In genomic region chr4:30763337-30763736, GRCh38 we compare ENCODE assay signal across 20 cellular contexts. TPM values are rescaled to one million over a fixed set of nuclear protein-coding genes. Genes with fewer than 3 reads are reported as not detected.
DNase-seq lines count a peak whose midpoint lies in the region; ATAC-seq and TF ChIP-seq lines count a peak whose summit lies in the region.
"Had no signal": no experiment of that assay in that cellular context is flagged by ENCODE, and none has a peak within 500 bp of the region (broad histone marks: within the 10 kb centered on the region; RNA-seq: fewer than 3 reads in every experiment).

No MANE protein-coding gene starts in this region.

- H3K4me1 ChIP-seq in DOHH2 (ENCODE audit: control insufficient read depth, low read length) (peaks cover 49% of the 10 kb centered on the region), MM.1S (ENCODE audit: low read length) (peaks cover 10% of the 10 kb centered on the region)
- H3K4me1 ChIP-seq: adrenal gland, upper lobe of right lung had no signal

- H3K4me3 Mint-ChIP-seq in nephron = no peak overlapping the region
- no peak overlapping the region for H3K4me3 Mint-ChIP-seq in activated CD4-positive, alpha-beta T cell treated with anti-CD3 and anti-CD28 coated beads, Interleukin-2, amount 10 ng/mL, durations not matched to agents 7 days and 5 days
- H3K4me3 Mint-ChIP-seq: activated B cell treated with CpG ODN at 0.5 μM for 24 hours; stimulated activated naive CD8-positive, alpha-beta T cell treated with anti-CD3 and anti-CD28 coated beads, Interleukin-15, Interleukin-2, amounts not matched to agents 100 ng/mL and 50 ng/mL, for 24 hours; T-helper 1 cell treated with Interleukin-12 subunit alpha and Interleukin-12 subunit beta and Interleukin-4 antibody, amounts not matched to agents 30 μg/mL and 1 μg/mL, for 36 hours had no signal

- CTCF ChIA-PET in activated CD4-positive, alpha-beta T cell treated with anti-CD3 and anti-CD28 coated beads, Interleukin-2, amount 10 ng/mL, durations not matched to agents 7 days and 5 days (lab: Charles Lee) = no interaction called here
- CTCF ChIA-PET in RWPE1 (lab: Yijun Ruan, JAX) = interaction anchor here (0.6 to 0.7 kb wide), 2 partner anchors 48 to 229 kb away, joined by 3 to 6 read pairs; no protein-coding TSS in a partner anchor

- peak overlapping the region; percentile 63 for H2AFZ ChIP-seq in MM.1S (ENCODE audit: low read length)

- H3K4me2 ChIP-seq in DOHH2 (ENCODE audit: low read length) (peak overlapping the region; percentile 38), MM.1S (ENCODE audit: low read depth, low read length) (peak overlapping the region; percentile 71)

- no peak for ATAC-seq in HG03097 (IDR thresholded peaks at IDR 0.05; ENCODE audit: low FRiP score, unreplicated experiment)
- ATAC-seq: GM12878, upper lobe of right lung had no signal

- H3K9me2 ChIP-seq in DOHH2 (replicated peaks; ENCODE audit: control insufficient read depth, low read length) = no peaks in the 10 kb centered on the region
- no peaks in the 10 kb centered on the region for H3K9me2 ChIP-seq in MM.1S (replicated peaks; ENCODE audit: insufficient read depth, low read length)

- H3K79me2 ChIP-seq in DOHH2 (ENCODE audit: control insufficient read depth, low read length) (no peaks in the 10 kb centered on the region), MM.1S (ENCODE audit: low read length) (no peaks in the 10 kb centered on the region)

- TF ChIP-seq CTCF in DOHH2 (IDR thresholded peaks at IDR 0.05; ENCODE audit: low read depth, low read length, poor library complexity, severe bottlenecking) = no peak
- TF ChIP-seq CTCF in MM.1S (IDR thresholded peaks at IDR 0.05; ENCODE audit: low read length) = no peak
- TF ChIP-seq CTCF in epithelial cell of esophagus (IDR thresholded peaks at IDR 0.05; ENCODE audit: insufficient read depth, low read depth, low read length, missing control alignments) = no peak
- TF ChIP-seq CTCF in nephron (IDR thresholded peaks at IDR 0.05; ENCODE audit: unreplicated experiment in 3 of 3) = no peak
- TF ChIP-seq CTCF in RWPE1 (conservative IDR thresholded peaks at IDR 0.05; ENCODE audit: low read depth) = no peak

- H3K4me3 ChIP-seq in DOHH2 (ENCODE audit: low read length) (peak overlapping the region; percentile 25; the same call in 1 of the 2 replicates), MM.1S (ENCODE audit: low read length) (peak overlapping the region; percentile 36), epithelial cell of esophagus (ENCODE audit: low read length) (no peak overlapping the region)
- H3K4me3 ChIP-seq: adrenal gland, GM12878, upper lobe of right lung had no signal

- H3K27me3 ChIP-seq in DOHH2 (ENCODE audit: control insufficient read depth, low read length) (no peaks in the 10 kb centered on the region), MM.1S (replicated peaks; ENCODE audit: insufficient read depth, low read length) (no peaks in the 10 kb centered on the region)
- H3K27me3 ChIP-seq: adrenal gland, upper lobe of right lung had no signal

- POLR2A ChIA-PET in activated CD4-positive, alpha-beta T cell treated with anti-CD3 and anti-CD28 coated beads, Interleukin-2, amount 10 ng/mL, durations not matched to agents 7 days and 5 days (lab: Charles Lee) = no interaction called here
- POLR2A ChIA-PET in RWPE1 (lab: Yijun Ruan, JAX; ENCODE audit: low non-redundant PET) = no interaction called here

- no peaks in the 10 kb centered on the region for H3K9me3 Mint-ChIP-seq in nephron
- no peaks in the 10 kb centered on the region for H3K9me3 Mint-ChIP-seq in activated CD4-positive, alpha-beta T cell treated with anti-CD3 and anti-CD28 coated beads, Interleukin-2, amount 10 ng/mL, durations not matched to agents 7 days and 5 days
- H3K9me3 Mint-ChIP-seq: activated T-helper 2 cell treated with anti-CD3 and anti-CD28 coated beads, Interferon-gamma antibody, Interleukin-2, Interleukin-4, amounts not matched to agents 10 μg/mL and 5 μg/mL and 100 μg/mL, durations not matched to agents 14 hours and 24 hours and 36 hours; stimulated activated naive CD8-positive, alpha-beta T cell treated with anti-CD3 and anti-CD28 coated beads, Interleukin-15, Interleukin-2, amounts not matched to agents 100 ng/mL and 50 ng/mL, for 24 hours; T-helper 1 cell treated with Interleukin-12 subunit alpha and Interleukin-12 subunit beta and Interleukin-4 antibody, amounts not matched to agents 30 μg/mL and 1 μg/mL, for 36 hours had no signal

- H3K27ac Mint-ChIP-seq in nephron = peak overlapping the region in 2 of 3 experiments; percentile 6 to 41
- no peak overlapping the region for H3K27ac Mint-ChIP-seq in activated CD4-positive, alpha-beta T cell treated with anti-CD3 and anti-CD28 coated beads, Interleukin-2, amount 10 ng/mL, durations not matched to agents 7 days and 5 days
- H3K27ac Mint-ChIP-seq: activated B cell treated with CpG ODN at 0.5 μM for 24 hours; activated T-helper 2 cell treated with anti-CD3 and anti-CD28 coated beads, Interferon-gamma antibody, Interleukin-2, Interleukin-4, amounts not matched to agents 10 μg/mL and 5 μg/mL and 100 μg/mL, durations not matched to agents 14 hours and 24 hours and 36 hours; stimulated activated naive CD8-positive, alpha-beta T cell treated with anti-CD3 and anti-CD28 coated beads, Interleukin-15, Interleukin-2, amounts not matched to agents 100 ng/mL and 50 ng/mL, for 24 hours; T-helper 1 cell treated with Interleukin-12 subunit alpha and Interleukin-12 subunit beta and Interleukin-4 antibody, amounts not matched to agents 30 μg/mL and 1 μg/mL, for 36 hours had no signal

- H3K36me3 Mint-ChIP-seq in nephron (ENCODE audit: low read depth) = no peaks in the 10 kb centered on the region
- no peaks in the 10 kb centered on the region for H3K36me3 Mint-ChIP-seq in activated CD4-positive, alpha-beta T cell treated with anti-CD3 and anti-CD28 coated beads, Interleukin-2, amount 10 ng/mL, durations not matched to agents 7 days and 5 days (ENCODE audit: low read depth)

- no peaks in the 10 kb centered on the region for H3K9me3 ChIP-seq in DOHH2 (ENCODE audit: control insufficient read depth, insufficient read depth, low read length)
- no peaks in the 10 kb centered on the region for H3K9me3 ChIP-seq in MM.1S (replicated peaks; ENCODE audit: insufficient read depth, low read length)
- H3K9me3 ChIP-seq: adrenal gland, upper lobe of right lung had no signal

- no peaks in the 10 kb centered on the region for H3K36me3 ChIP-seq in DOHH2 (ENCODE audit: control insufficient read depth, low read length)
- H3K36me3 ChIP-seq in MM.1S (replicated peaks; ENCODE audit: insufficient read depth, low read length) = no peaks in the 10 kb centered on the region
- H3K36me3 ChIP-seq: adrenal gland, upper lobe of right lung had no signal

- H3K9ac ChIP-seq in MM.1S (ENCODE audit: low read length) = no peak overlapping the region; the same call in 1 of the 2 replicates

- H3F3A ChIP-seq in DOHH2 (ENCODE audit: control insufficient read depth, insufficient read depth) = 0 out of 2 replicates have a peak, but pooled peaks cover 6% of the 10 kb centered on the region
- H3F3A ChIP-seq in MM.1S (ENCODE audit: insufficient read depth, low read length) = no peaks in the 10 kb centered on the region

- peaks cover 20% of the 10 kb centered on the region for H3K4me1 Mint-ChIP-seq in nephron
- H3K4me1 Mint-ChIP-seq in activated CD4-positive, alpha-beta T cell treated with anti-CD3 and anti-CD28 coated beads, Interleukin-2, amount 10 ng/mL, durations not matched to agents 7 days and 5 days = no peaks in the 10 kb centered on the region
- H3K4me1 Mint-ChIP-seq: activated B cell treated with CpG ODN at 0.5 μM for 24 hours had no signal

- no peak overlapping the region for H3K27ac ChIP-seq in DOHH2 (ENCODE audit: low read depth, low read length)
- peak overlapping the region; percentile 24; the same call in 1 of the 2 replicates for H3K27ac ChIP-seq in MM.1S (ENCODE audit: low read length)
- no peak overlapping the region for H3K27ac ChIP-seq in RWPE1
- H3K27ac ChIP-seq: adrenal gland, upper lobe of right lung had no signal

- no peaks in the 10 kb centered on the region for H4K20me1 ChIP-seq in DOHH2 (ENCODE audit: control insufficient read depth, insufficient read depth, low read depth, low read length)
- H4K20me1 ChIP-seq in MM.1S (ENCODE audit: insufficient read depth, low read length) = no peaks in the 10 kb centered on the region

- peaks cover 8% of the 10 kb centered on the region for H3K27me3 Mint-ChIP-seq in nephron (ENCODE audit: low read depth)
- no peaks in the 10 kb centered on the region for H3K27me3 Mint-ChIP-seq in activated CD4-positive, alpha-beta T cell treated with anti-CD3 and anti-CD28 coated beads, Interleukin-2, amount 10 ng/mL, durations not matched to agents 7 days and 5 days
- H3K27me3 Mint-ChIP-seq: activated B cell treated with CpG ODN at 0.5 μM for 24 hours; stimulated activated naive CD8-positive, alpha-beta T cell treated with anti-CD3 and anti-CD28 coated beads, Interleukin-15, Interleukin-2, amounts not matched to agents 100 ng/mL and 50 ng/mL, for 24 hours had no signal

- DNase-seq in MM.1S (no peak), epithelial cell of esophagus (ENCODE audit: low read depth) (peak; percentile 13), RWPE1 (ENCODE audit: low spot score) (no peak), COLO829 (ENCODE audit: low spot score) (no peak)
- DNase-seq in activated CD4-positive, alpha-beta T cell treated with anti-CD3 and anti-CD28 coated beads, Interleukin-2, amount 10 ng/mL, durations not matched to agents 7 days and 5 days = no peak
- DNase-seq: activated B cell treated with CpG ODN at 0.5 μM for 24 hours, adrenal gland, kidney, mesendoderm, MV-4-11, NCI-H1930, SHP77 treated with DMSO at 0.1 percent for 48 hours, upper lobe of right lung had no signal

RNA-seq across cellular contexts. Expression of gene PCDH7, which starts 43.2 kb away (rescaled TPM):
- not detected for total RNA-seq in activated CD4-positive, alpha-beta T cell treated with anti-CD3 and anti-CD28 coated beads, Interleukin-2, amount 10 ng/mL, durations not matched to agents 7 days and 5 days
- total RNA-seq: activated B cell treated with CpG ODN at 0.5 μM for 24 hours; activated T-helper 2 cell treated with anti-CD3 and anti-CD28 coated beads, Interferon-gamma antibody, Interleukin-2, Interleukin-4, amounts not matched to agents 10 μg/mL and 5 μg/mL and 100 μg/mL, durations not matched to agents 14 hours and 24 hours and 36 hours had no signal
